8 cellular contexts compared by ENCODE assay signal in the genomic region with DNA sequence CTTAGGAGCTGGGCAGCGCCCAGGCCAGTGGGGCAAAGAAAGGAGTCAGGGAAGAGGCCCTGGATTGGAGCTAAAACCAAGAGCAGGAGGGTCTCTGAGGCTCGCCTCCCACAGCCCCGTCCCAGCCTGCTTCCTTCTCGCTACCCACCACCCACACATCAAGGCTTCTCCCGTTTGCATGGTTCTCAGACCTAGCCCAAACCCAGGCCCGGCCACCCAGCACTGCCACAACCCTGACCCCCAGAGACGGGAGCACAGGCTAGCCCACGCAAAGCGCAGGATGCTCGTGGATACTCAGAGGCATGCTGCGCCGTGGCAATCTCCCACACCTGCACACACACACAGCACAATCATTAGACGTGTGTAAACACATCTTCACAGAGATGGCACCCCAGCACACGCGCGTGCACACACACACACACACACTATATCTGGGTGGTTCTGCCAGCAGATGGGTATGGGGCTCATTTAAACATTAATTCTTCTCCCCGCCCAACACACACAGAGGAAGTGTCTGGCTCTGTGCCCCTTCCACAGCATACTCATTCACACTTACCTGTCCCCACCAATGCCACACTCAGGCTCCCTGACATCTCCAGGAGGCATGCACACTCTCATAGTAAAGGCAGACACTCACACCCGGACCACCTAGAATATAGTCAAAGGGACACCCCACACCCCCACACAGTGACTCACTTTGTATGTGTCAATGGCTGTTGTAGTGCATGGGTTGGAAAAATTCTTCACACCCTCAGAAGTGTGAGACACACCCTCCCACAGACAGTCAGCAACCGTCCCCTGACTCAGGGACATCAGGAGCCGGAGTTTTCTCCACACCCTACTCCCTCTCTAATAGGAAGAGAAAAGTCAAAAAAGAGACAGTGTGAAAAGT. TPM values are rescaled to one million over a fixed set of nuclear protein-coding genes. Genes with fewer than 3 reads are reported as not detected.
A peak's percentile ranks its signal among the peaks of the same experiment; 100 is the strongest.
DNase-seq lines count a peak whose midpoint lies in the region; ATAC-seq and TF ChIP-seq lines count a peak whose summit lies in the region.

No MANE protein-coding gene starts in this region.

- H3K79me2 ChIP-seq in parathyroid adenoma, result no peaks in the 10 kb centered on the region

- no peak for TF ChIP-seq POLR2A in uterus (IDR thresholded peaks at IDR 0.05)

- H3K36me3 ChIP-seq in BE2C, result no peaks in the 10 kb centered on the region
- H3K36me3 ChIP-seq in RWPE2 (ENCODE audit: low read depth), result no peaks in the 10 kb centered on the region
- H3K36me3 ChIP-seq in parathyroid adenoma (ENCODE audit: control insufficient read depth, insufficient read depth, low read length), result no peaks in the 10 kb centered on the region
- no peaks in the 10 kb centered on the region for H3K36me3 ChIP-seq in uterus

- no peak for TF ChIP-seq CTCF in BE2C (IDR thresholded peaks at IDR 0.05; ENCODE audit: low read depth, low read length)
- TF ChIP-seq CTCF in RWPE2 (IDR thresholded peaks at IDR 0.05; ENCODE audit: poor library complexity, severe bottlenecking), result no peak
- TF ChIP-seq CTCF in chondrocyte (IDR thresholded peaks at IDR 0.05), result no peak
- TF ChIP-seq CTCF in parathyroid adenoma (IDR thresholded peaks at IDR 0.05), result no peak
- no peak for TF ChIP-seq CTCF in uterus (IDR thresholded peaks at IDR 0.05)

- H3K4me3 Mint-ChIP-seq in chondrocyte (ENCODE audit: unreplicated experiment), result peak overlapping the region; percentile 66

- H3K36me3 Mint-ChIP-seq in chondrocyte (ENCODE audit: low read depth), result no peaks in the 10 kb centered on the region

- ATAC-seq in RWPE2 (ENCODE audit: low read depth) (no peak), HG02798 (IDR thresholded peaks at IDR 0.05; ENCODE audit: poor library complexity, unreplicated experiment) (no peak)

- no peaks in the 10 kb centered on the region for H3K9me3 Mint-ChIP-seq in chondrocyte (ENCODE audit: low read depth)

- H3K4me2 ChIP-seq in parathyroid adenoma (ENCODE audit: low read length), result peak overlapping the region; percentile 81

- H3K27me3 ChIP-seq in BE2C (no peaks in the 10 kb centered on the region), RWPE2 (ENCODE audit: insufficient read depth, poor library complexity, severe bottlenecking) (peaks cover 3% of the 10 kb centered on the region), parathyroid adenoma (ENCODE audit: control insufficient read depth, insufficient read depth, low read length) (no peaks in the 10 kb centered on the region), uterus (no peaks in the 10 kb centered on the region)

- H3K27ac ChIP-seq in RWPE2 (ENCODE audit: poor library complexity, severe bottlenecking), result no peak overlapping the region
- H3K27ac ChIP-seq in parathyroid adenoma, result no peak overlapping the region
- no peak overlapping the region for H3K27ac ChIP-seq in uterus

- H2AFZ ChIP-seq in parathyroid adenoma, result peak overlapping the region; percentile 88

- CTCF ChIA-PET in HEK293T (lab: Yijun Ruan, JAX), result interaction anchor here (1.8 kb wide), 1 partner anchor 56 kb away, joined by 8 read pairs; no protein-coding TSS in a partner anchor

- POLR2A ChIA-PET in HEK293T (lab: Yijun Ruan, JAX), result interaction anchor here (0.6 to 2.4 kb wide), 10 partner anchors 11 to 160 kb away, joined by 3 to 23 read pairs (median 8); partner anchors contain the start of genes CHMP4A, DCAF11, EMC9 and NRL

- no peaks in the 10 kb centered on the region for H3K9me3 ChIP-seq in BE2C
- no peaks in the 10 kb centered on the region for H3K9me3 ChIP-seq in RWPE2 (ENCODE audit: severe bottlenecking)
- no peaks in the 10 kb centered on the region for H3K9me3 ChIP-seq in parathyroid adenoma (ENCODE audit: control insufficient read depth, low read length)
- no peaks in the 10 kb centered on the region for H3K9me3 ChIP-seq in uterus

- peak overlapping the region; percentile 83 for H3K4me3 ChIP-seq in BE2C (ENCODE audit: low read depth, low read length)
- peak overlapping the region; percentile 35 for H3K4me3 ChIP-seq in RWPE2 (ENCODE audit: severe bottlenecking)
- no peak overlapping the region for H3K4me3 ChIP-seq in parathyroid adenoma (ENCODE audit: low read depth, low read length)
- peak overlapping the region; percentile 44 to 56 for H3K4me3 ChIP-seq in uterus

- H3K4me1 Mint-ChIP-seq in chondrocyte (ENCODE audit: low read depth), result peaks cover 12% of the 10 kb centered on the region

- H3K27ac Mint-ChIP-seq in chondrocyte (ENCODE audit: unreplicated experiment), result no peak overlapping the region

- H3K9ac ChIP-seq in parathyroid adenoma, result no peak overlapping the region

- intact Hi-C loops in uterus (cut with DNase I; ENCODE audit: low total_unique reads), result no loop called here

- H3K4me1 ChIP-seq in BE2C, result 0 out of 2 replicates have a peak, but pooled peaks cover 2% of the 10 kb centered on the region
- no peaks in the 10 kb centered on the region for H3K4me1 ChIP-seq in RWPE2 (ENCODE audit: insufficient read depth, poor library complexity, severe bottlenecking)
- peaks cover 11% of the 10 kb centered on the region for H3K4me1 ChIP-seq in parathyroid adenoma
- H3K4me1 ChIP-seq in uterus, result peaks cover 0 to 5% of the 10 kb centered on the region in 2 donors

- DNase-seq in BE2C (no peak), RWPE2 (ENCODE audit: low spot score) (peak; percentile 63), chondrocyte (ENCODE audit: low spot score) (no peak), uterus (no peak), DMS153 (lab: John Stamatoyannopoulos, UW) (no peak), HEK293T (ENCODE audit: extremely low spot score) (no peak)

- H3K27me3 Mint-ChIP-seq in chondrocyte (ENCODE audit: low read depth), result peaks cover 37% of the 10 kb centered on the region

TF ChIP-seq in HEK293T, 16 proteins besides CTCF, POLR2A, EP300 and RAD21:
- TF ChIP-seq TARDBP (IDR thresholded peaks at IDR 0.05), result no peak
- no peak for TF ChIP-seq ELF4 (IDR thresholded peaks at IDR 0.05)
- no peak for TF ChIP-seq ZNF384 (IDR thresholded peaks at IDR 0.05)
- no peak for TF ChIP-seq HDGF (IDR thresholded peaks at IDR 0.05; ENCODE audit: borderline replicate concordance)
- no peak for TF ChIP-seq L3MBTL2 (conservative IDR thresholded peaks at IDR 0.05)
- TF ChIP-seq SUZ12 (IDR thresholded peaks at IDR 0.05), result no peak
- no peak for TF ChIP-seq ARNT (IDR thresholded peaks at IDR 0.05)
- no peak for TF ChIP-seq LEF1 (IDR thresholded peaks at IDR 0.05; ENCODE audit: borderline replicate concordance)
- no peak for TF ChIP-seq CTBP1 (IDR thresholded peaks at IDR 0.05; ENCODE audit: borderline replicate concordance)
- TF ChIP-seq SP1 (IDR thresholded peaks at IDR 0.05), result no peak
- TF ChIP-seq FOXM1 (IDR thresholded peaks at IDR 0.05; ENCODE audit: borderline replicate concordance), result no peak
- TF ChIP-seq BHLHE40 (IDR thresholded peaks at IDR 0.05; ENCODE audit: borderline replicate concordance), result no peak
- no peak for TF ChIP-seq FOXK2 (IDR thresholded peaks at IDR 0.05)
- TF ChIP-seq NFRKB (IDR thresholded peaks at IDR 0.05), result no peak
- TF ChIP-seq PKNOX1 (IDR thresholded peaks at IDR 0.05), result no peak

RNA-seq across cellular contexts. Expression of gene CARMIL3, which starts 1.1 kb away (rescaled TPM):
- polyA plus RNA-seq in BE2C (2012; ENCODE audit: insufficient read depth, insufficient read length, low read depth), result 19.2 TPM
- total RNA-seq in chondrocyte (0.34 to 0.60 TPM (median 0.54 TPM) in 3 replicates), uterus (under 1 TPM in 2 of 4 donors, not detected in 2; 0.21 to 0.48 TPM)

RNA-seq across cellular contexts. Expression of gene CPNE6, which starts 18.5 kb away (rescaled TPM):
- polyA plus RNA-seq in BE2C (2012; ENCODE audit: insufficient read depth, insufficient read length, low read depth), result not detected
- not detected in 3 replicates for total RNA-seq in chondrocyte
- under 1 TPM in 1 of 4 donors, not detected in 3; 0.76 TPM for total RNA-seq in uterus

RNA-seq across cellular contexts. Expression of gene PCK2, which starts 41.2 kb away (rescaled TPM):
- polyA plus RNA-seq in BE2C (2012; ENCODE audit: insufficient read depth, insufficient read length, low read depth), result 43.9 TPM
- total RNA-seq in chondrocyte, result 18.7 to 126 TPM (median 118 TPM) in 3 replicates
- total RNA-seq in uterus, result 10 to 100 TPM in 3 of 4 donors, not detected in 1; 13.1 to 19.4 (median 15.1) TPM
